Comparison of ENCODE assay signal across 1 cellular context in the genomic region with DNA sequence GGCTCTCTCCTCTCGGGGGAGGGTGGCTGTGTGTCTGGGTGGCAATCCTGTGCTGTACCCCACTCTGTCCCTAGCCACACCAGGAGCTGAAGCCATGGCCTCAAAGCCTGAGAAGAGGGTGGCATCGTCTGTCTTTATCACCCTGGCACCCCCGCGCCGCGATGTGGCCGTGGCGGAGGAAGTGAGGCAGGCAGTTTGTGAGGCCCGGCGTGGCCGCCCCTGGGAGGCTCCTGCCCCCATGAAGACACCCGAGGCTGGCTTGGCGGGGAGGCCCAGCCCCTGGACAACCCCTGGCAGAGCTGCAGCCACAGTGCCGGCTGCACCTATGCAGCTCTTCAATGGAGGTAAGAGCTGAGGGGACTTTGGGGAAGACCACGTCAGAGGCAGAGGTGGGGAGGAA.
TF ChIP-seq lines count a peak whose summit lies in the region.

No MANE protein-coding gene starts in this region.

TF ChIP-seq in GM23338, 12 proteins besides CTCF, POLR2A, EP300 and RAD21:
- TF ChIP-seq EZH2phosphoT487 (IDR thresholded peaks at IDR 0.05; ENCODE audit: unreplicated experiment): no peak
- TF ChIP-seq, protein P1, sequence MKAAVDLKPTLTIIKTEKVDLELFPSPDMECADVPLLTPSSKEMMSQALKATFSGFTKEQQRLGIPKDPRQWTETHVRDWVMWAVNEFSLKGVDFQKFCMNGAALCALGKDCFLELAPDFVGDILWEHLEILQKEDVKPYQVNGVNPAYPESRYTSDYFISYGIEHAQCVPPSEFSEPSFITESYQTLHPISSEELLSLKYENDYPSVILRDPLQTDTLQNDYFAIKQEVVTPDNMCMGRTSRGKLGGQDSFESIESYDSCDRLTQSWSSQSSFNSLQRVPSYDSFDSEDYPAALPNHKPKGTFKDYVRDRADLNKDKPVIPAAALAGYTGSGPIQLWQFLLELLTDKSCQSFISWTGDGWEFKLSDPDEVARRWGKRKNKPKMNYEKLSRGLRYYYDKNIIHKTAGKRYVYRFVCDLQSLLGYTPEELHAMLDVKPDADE (IDR thresholded peaks at IDR 0.05): no peak
- TF ChIP-seq, protein P2, sequence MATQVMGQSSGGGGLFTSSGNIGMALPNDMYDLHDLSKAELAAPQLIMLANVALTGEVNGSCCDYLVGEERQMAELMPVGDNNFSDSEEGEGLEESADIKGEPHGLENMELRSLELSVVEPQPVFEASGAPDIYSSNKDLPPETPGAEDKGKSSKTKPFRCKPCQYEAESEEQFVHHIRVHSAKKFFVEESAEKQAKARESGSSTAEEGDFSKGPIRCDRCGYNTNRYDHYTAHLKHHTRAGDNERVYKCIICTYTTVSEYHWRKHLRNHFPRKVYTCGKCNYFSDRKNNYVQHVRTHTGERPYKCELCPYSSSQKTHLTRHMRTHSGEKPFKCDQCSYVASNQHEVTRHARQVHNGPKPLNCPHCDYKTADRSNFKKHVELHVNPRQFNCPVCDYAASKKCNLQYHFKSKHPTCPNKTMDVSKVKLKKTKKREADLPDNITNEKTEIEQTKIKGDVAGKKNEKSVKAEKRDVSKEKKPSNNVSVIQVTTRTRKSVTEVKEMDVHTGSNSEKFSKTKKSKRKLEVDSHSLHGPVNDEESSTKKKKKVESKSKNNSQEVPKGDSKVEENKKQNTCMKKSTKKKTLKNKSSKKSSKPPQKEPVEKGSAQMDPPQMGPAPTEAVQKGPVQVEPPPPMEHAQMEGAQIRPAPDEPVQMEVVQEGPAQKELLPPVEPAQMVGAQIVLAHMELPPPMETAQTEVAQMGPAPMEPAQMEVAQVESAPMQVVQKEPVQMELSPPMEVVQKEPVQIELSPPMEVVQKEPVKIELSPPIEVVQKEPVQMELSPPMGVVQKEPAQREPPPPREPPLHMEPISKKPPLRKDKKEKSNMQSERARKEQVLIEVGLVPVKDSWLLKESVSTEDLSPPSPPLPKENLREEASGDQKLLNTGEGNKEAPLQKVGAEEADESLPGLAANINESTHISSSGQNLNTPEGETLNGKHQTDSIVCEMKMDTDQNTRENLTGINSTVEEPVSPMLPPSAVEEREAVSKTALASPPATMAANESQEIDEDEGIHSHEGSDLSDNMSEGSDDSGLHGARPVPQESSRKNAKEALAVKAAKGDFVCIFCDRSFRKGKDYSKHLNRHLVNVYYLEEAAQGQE (IDR thresholded peaks at IDR 0.05; ENCODE audit: unreplicated experiment): no peak
- TF ChIP-seq ZNF114 (CRISPR knock-in tag; IDR thresholded peaks at IDR 0.05): no peak
- TF ChIP-seq EZH2 (IDR thresholded peaks at IDR 0.05; ENCODE audit: low read depth, unreplicated experiment): no peak
- no peak for TF ChIP-seq NANOG (IDR thresholded peaks at IDR 0.05; ENCODE audit: borderline replicate concordance)
- no peak for TF ChIP-seq JUNB (IDR thresholded peaks at IDR 0.05; ENCODE audit: unreplicated experiment)
- TF ChIP-seq POLR2AphosphoS5 (IDR thresholded peaks at IDR 0.05; ENCODE audit: low read depth): no peak
